Comparison of ENCODE assay signal across 25 cellular contexts in the genomic region with DNA sequence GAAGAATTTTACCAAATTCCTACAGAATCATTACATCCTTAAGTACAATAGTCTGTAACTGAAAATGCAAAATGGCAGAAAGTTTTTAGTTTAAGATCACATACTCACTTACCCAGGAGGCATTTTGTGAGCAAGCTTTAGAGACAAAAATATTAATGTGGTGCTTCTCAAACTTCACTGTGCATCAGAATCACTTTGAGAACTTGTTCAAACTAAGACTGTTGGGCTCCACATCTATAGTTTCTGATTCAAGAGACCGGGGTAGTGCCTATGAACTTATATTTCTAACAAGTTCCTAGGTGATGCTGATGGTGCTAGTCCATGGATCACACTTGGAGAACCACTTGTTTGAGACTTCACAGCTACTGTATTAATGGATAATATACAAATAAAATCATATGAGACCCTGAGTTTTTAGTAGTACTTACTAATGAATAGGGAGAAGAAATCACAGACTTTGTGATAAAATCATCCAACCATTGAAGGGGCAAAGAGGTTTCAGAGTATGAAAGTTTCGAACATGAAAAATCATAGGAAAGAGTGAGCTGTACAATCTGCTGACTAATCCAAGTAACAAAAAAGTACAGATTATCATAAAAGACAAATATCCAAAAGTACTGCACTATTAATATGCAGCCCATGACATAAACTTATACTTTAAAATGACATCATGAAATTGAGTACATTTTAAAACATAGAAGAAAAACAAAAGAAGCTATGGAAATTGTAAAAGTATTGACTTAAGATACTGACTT.
DNase-seq lines count a peak whose midpoint lies in the region; ATAC-seq, FAIRE-seq and TF ChIP-seq lines count a peak whose summit lies in the region.
"Had no signal": no experiment of that assay in that cellular context is flagged by ENCODE, and none has a peak within 500 bp of the region (broad histone marks: within the 10 kb centered on the region; RNA-seq: fewer than 3 reads in every experiment).

No MANE protein-coding gene starts in this region.

- H3K36me3 Mint-ChIP-seq in activated naive CD4-positive, alpha-beta T cell treated with anti-CD3 and anti-CD28 coated beads for 36 hours (ENCODE audit: low read depth) = peaks cover 26% of the 10 kb centered on the region
- peaks cover 59% of the 10 kb centered on the region for H3K36me3 Mint-ChIP-seq in CD8-positive, alpha-beta T cell
- peaks cover 42% of the 10 kb centered on the region for H3K36me3 Mint-ChIP-seq in activated naive CD8-positive, alpha-beta T cell treated with anti-CD3 and anti-CD28 coated beads for 36 hours

- no peak for DNase-seq in activated naive CD4-positive, alpha-beta T cell treated with anti-CD3 and anti-CD28 coated beads for 36 hours
- no peak for DNase-seq in activated naive CD4-positive, alpha-beta T cell treated with Interleukin-2 at 50 U/mL for 16 hours
- DNase-seq in CD8-positive, alpha-beta T cell = no peak
- no peak for DNase-seq in activated naive CD8-positive, alpha-beta T cell treated with anti-CD3 and anti-CD28 coated beads for 36 hours
- DNase-seq in small intestine = no peak
- DNase-seq in NCI-H2196 (lab: John Stamatoyannopoulos, UW; ENCODE audit: unreplicated experiment) = no peak
- DNase-seq in left lung = no peak
- DNase-seq: ACHN; activated CD4-positive, alpha-beta memory T cell treated with anti-CD3 and anti-CD28 coated beads for 36 hours; foreskin melanocyte; NCI-H1105; NCI-H187 treated with DMSO at 0.1 percent for 48 hours; NCI-H524 treated with DMSO at 0.1 percent for 48 hours; posterior cingulate gyrus; SK-N-SH; stimulated activated CD4-positive, alpha-beta T cell treated with anti-CD3 and anti-CD28 coated beads, Interleukin-4, amount 100 ng/mL, for 4 hours; stimulated activated naive CD8-positive, alpha-beta T cell treated with anti-CD3 and anti-CD28 coated beads, Interleukin-15, amount 100 ng/mL, for 72 hours; T-helper 9 cell; thyroid gland; WERI-Rb-1 had no signal

- peak overlapping the region; percentile 53 for H3K27ac Mint-ChIP-seq in activated naive CD4-positive, alpha-beta T cell treated with anti-CD3 and anti-CD28 coated beads for 36 hours
- peak overlapping the region; percentile 61 for H3K27ac Mint-ChIP-seq in CD8-positive, alpha-beta T cell
- peak overlapping the region; percentile 26 for H3K27ac Mint-ChIP-seq in activated naive CD8-positive, alpha-beta T cell treated with anti-CD3 and anti-CD28 coated beads for 36 hours
- H3K27ac Mint-ChIP-seq: neural progenitor cell; stimulated activated naive CD8-positive, alpha-beta T cell treated with anti-CD3 and anti-CD28 coated beads, Interleukin-15, amount 100 ng/mL, for 72 hours had no signal

- peaks cover 2% of the 10 kb centered on the region for H3K36me3 ChIP-seq in CD8-positive, alpha-beta T cell (ENCODE audit: insufficient read depth, low read length)
- H3K36me3 ChIP-seq in small intestine (ENCODE audit: control insufficient read depth in 2 of 2, insufficient read depth in 2 of 2, low read length in 2 of 2) = peaks cover 2 to 7% of the 10 kb centered on the region in 2 donors
- H3K36me3 ChIP-seq in left lung = peaks cover 0 to 62% of the 10 kb centered on the region in 2 donors
- H3K36me3 ChIP-seq: breast epithelium, thyroid gland had no signal

- H3K4me3 Mint-ChIP-seq in activated naive CD4-positive, alpha-beta T cell treated with anti-CD3 and anti-CD28 coated beads for 36 hours = no peak overlapping the region
- H3K4me3 Mint-ChIP-seq in CD8-positive, alpha-beta T cell = no peak overlapping the region
- H3K4me3 Mint-ChIP-seq in activated naive CD8-positive, alpha-beta T cell treated with anti-CD3 and anti-CD28 coated beads for 36 hours = no peak overlapping the region
- H3K4me3 Mint-ChIP-seq: activated CD4-positive, alpha-beta memory T cell treated with anti-CD3 and anti-CD28 coated beads for 36 hours; neural progenitor cell; stimulated activated naive CD8-positive, alpha-beta T cell treated with anti-CD3 and anti-CD28 coated beads, Interleukin-15, amount 100 ng/mL, for 72 hours had no signal

- WGBS in small intestine, 3 donors = 92 to 95% (median 93%) methylated on average over 2 of the region's 2 CpGs

- peaks cover 18% of the 10 kb centered on the region for H3K4me1 Mint-ChIP-seq in activated naive CD4-positive, alpha-beta T cell treated with anti-CD3 and anti-CD28 coated beads for 36 hours (ENCODE audit: low read depth)
- H3K4me1 Mint-ChIP-seq in CD8-positive, alpha-beta T cell (ENCODE audit: low read depth) = peaks cover 8% of the 10 kb centered on the region
- peaks cover 23% of the 10 kb centered on the region for H3K4me1 Mint-ChIP-seq in activated naive CD8-positive, alpha-beta T cell treated with anti-CD3 and anti-CD28 coated beads for 36 hours
- H3K4me1 Mint-ChIP-seq: neural progenitor cell; stimulated activated naive CD8-positive, alpha-beta T cell treated with anti-CD3 and anti-CD28 coated beads, Interleukin-15, amount 100 ng/mL, for 72 hours had no signal

- peaks cover 1% of the 10 kb centered on the region for H3K9me3 Mint-ChIP-seq in activated naive CD4-positive, alpha-beta T cell treated with anti-CD3 and anti-CD28 coated beads for 36 hours
- no peaks in the 10 kb centered on the region for H3K9me3 Mint-ChIP-seq in CD8-positive, alpha-beta T cell
- H3K9me3 Mint-ChIP-seq in activated naive CD8-positive, alpha-beta T cell treated with anti-CD3 and anti-CD28 coated beads for 36 hours = peaks cover 3% of the 10 kb centered on the region
- H3K9me3 Mint-ChIP-seq: neural progenitor cell; stimulated activated naive CD8-positive, alpha-beta T cell treated with anti-CD3 and anti-CD28 coated beads, Interleukin-15, amount 100 ng/mL, for 72 hours had no signal

- no peaks in the 10 kb centered on the region for H3K27me3 Mint-ChIP-seq in activated naive CD4-positive, alpha-beta T cell treated with anti-CD3 and anti-CD28 coated beads for 36 hours (ENCODE audit: low read depth)
- H3K27me3 Mint-ChIP-seq in CD8-positive, alpha-beta T cell (ENCODE audit: low read depth) = no peaks in the 10 kb centered on the region
- no peaks in the 10 kb centered on the region for H3K27me3 Mint-ChIP-seq in activated naive CD8-positive, alpha-beta T cell treated with anti-CD3 and anti-CD28 coated beads for 36 hours
- H3K27me3 Mint-ChIP-seq: activated CD4-positive, alpha-beta memory T cell treated with anti-CD3 and anti-CD28 coated beads for 36 hours; stimulated activated naive CD8-positive, alpha-beta T cell treated with anti-CD3 and anti-CD28 coated beads, Interleukin-15, amount 100 ng/mL, for 72 hours had no signal

- intact Hi-C loops in activated naive CD4-positive, alpha-beta T cell treated with anti-CD3 and anti-CD28 coated beads for 36 hours (cut with micrococcal nuclease) = no loop called here
- intact Hi-C loops in CD8-positive, alpha-beta T cell (cut with DNase I, micrococcal nuclease) = no loop called here
- intact Hi-C loops in left lung (cut with DNase I) = no loop called here

- H3K4me1 ChIP-seq in CD8-positive, alpha-beta T cell (ENCODE audit: insufficient read depth, low read length) = no peaks in the 10 kb centered on the region
- H3K4me1 ChIP-seq in small intestine (ENCODE audit: control insufficient read depth in 2 of 2, insufficient read depth in 1 of 2, low read depth in 1 of 2, low read length in 1 of 2) (no peaks in the 10 kb centered on the region), left lung (peaks cover 0 to 3% of the 10 kb centered on the region in 2 donors)
- H3K4me1 ChIP-seq: breast epithelium, esophagus muscularis mucosa, HAP-1, neural progenitor cell had no signal

- no peaks in the 10 kb centered on the region for H3K27me3 ChIP-seq in CD8-positive, alpha-beta T cell (ENCODE audit: insufficient read depth, low read length)
- H3K27me3 ChIP-seq in small intestine (ENCODE audit: control insufficient read depth in 2 of 2, insufficient read depth in 2 of 2, low read length in 2 of 2) (no peaks in the 10 kb centered on the region), left lung (no peaks in the 10 kb centered on the region)
- H3K27me3 ChIP-seq: breast epithelium, esophagus muscularis mucosa, neural progenitor cell, thyroid gland had no signal

- ATAC-seq in CD8-positive, alpha-beta T cell = no peak
- no peak for ATAC-seq in left lung
- ATAC-seq: sciatic nerve; stimulated activated naive CD8-positive, alpha-beta T cell treated with anti-CD3 and anti-CD28 coated beads, Interleukin-15, amount 100 ng/mL, for 72 hours had no signal

- POLR2A ChIA-PET in CD8-positive, alpha-beta T cell (lab: Charles Lee) = interaction anchor here (1.1 kb wide), 1 partner anchor 132 kb away, joined by 4 read pairs; a partner anchor contains a TSS

- no peak overlapping the region for H3K4me3 ChIP-seq in CD8-positive, alpha-beta T cell (ENCODE audit: low read depth, low read length)
- H3K4me3 ChIP-seq in small intestine (ENCODE audit: low read depth in 1 of 2, low read length in 2 of 2) = no peak overlapping the region
- no peak overlapping the region for H3K4me3 ChIP-seq in left lung
- H3K4me3 ChIP-seq: breast epithelium, esophagus muscularis mucosa, HAP-1, neural progenitor cell, thyroid gland had no signal

- no peaks in the 10 kb centered on the region for H3K9me3 ChIP-seq in CD8-positive, alpha-beta T cell (ENCODE audit: low read length)
- H3K9me3 ChIP-seq in small intestine (ENCODE audit: control insufficient read depth, low read depth) (no peaks in the 10 kb centered on the region), left lung (no peaks in the 10 kb centered on the region)
- H3K9me3 ChIP-seq: breast epithelium, esophagus muscularis mucosa, HAP-1, SK-N-SH, thyroid gland had no signal

- TF ChIP-seq CTCF in CD8-positive, alpha-beta T cell (IDR thresholded peaks at IDR 0.05) = no peak
- no peak for TF ChIP-seq CTCF in left lung (IDR thresholded peaks at IDR 0.05)

- CTCF ChIA-PET in activated naive CD4-positive, alpha-beta T cell treated with anti-CD3 and anti-CD28 coated beads for 36 hours (lab: Charles Lee) = interaction anchor here (0.7 kb wide), 1 partner anchor 273 kb away, joined by 3 read pairs; no protein-coding TSS in a partner anchor
- CTCF ChIA-PET in CD8-positive, alpha-beta T cell (lab: Charles Lee) = no interaction called here

- H3K27ac ChIP-seq in CD8-positive, alpha-beta T cell (ENCODE audit: low read depth, low read length) = no peak overlapping the region
- H3K27ac ChIP-seq in small intestine (ENCODE audit: low read depth in 1 of 2, low read length in 1 of 2) (no peak overlapping the region), left lung (peak overlapping the region in 1 of 2 donors; percentile 6)
- H3K27ac ChIP-seq: breast epithelium, esophagus muscularis mucosa, neural progenitor cell, thyroid gland, WERI-Rb-1 had no signal

- FAIRE-seq in small intestine (lab: Jason Lieb, UNC) = peak; percentile 62
